ENCODE assay signal across 28 cellular contexts in genomic region chr12:46674818-46675217, GRCh38.
DNase-seq lines count a peak whose midpoint lies in the region; FAIRE-seq and TF ChIP-seq lines count a peak whose summit lies in the region.
"Had no signal": no experiment of that assay in that cellular context is flagged by ENCODE, and none has a peak within 500 bp of the region (broad histone marks: within the 10 kb centered on the region; RNA-seq: fewer than 3 reads in every experiment).

No MANE protein-coding gene starts in this region.

- no peaks in the 10 kb centered on the region for H3K27me3 ChIP-seq in mammary epithelial cell (ENCODE audit: insufficient read depth, low read length)
- H3K27me3 ChIP-seq in osteoblast (ENCODE audit: insufficient read depth, low read length) = no peaks in the 10 kb centered on the region
- H3K27me3 ChIP-seq: left lung, right lobe of liver, tibial nerve had no signal

- BruUV-seq in mammary epithelial cell (replicated peaks; lab: Mats Ljungman, UMichigan) = no TSS peak

- no peak overlapping the region for H3K4me3 ChIP-seq in mammary epithelial cell (replicated peaks in 1 of 3; ENCODE audit: insufficient read depth in 1 of 3, low read depth in 2 of 3, low read length in 3 of 3)
- H3K4me3 ChIP-seq in osteoblast (ENCODE audit: insufficient read depth, low read length) = no peak overlapping the region
- H3K4me3 ChIP-seq in lower leg skin (ENCODE audit: low read depth, poor library complexity, severe bottlenecking) = no peak overlapping the region
- H3K4me3 ChIP-seq: left lung, right lobe of liver, tibial nerve had no signal

- WGBS in mammary epithelial cell (ENCODE audit: low coverage, missing lambda C conversion rate) = 10% methylated on average over 4 of the region's 4 CpGs
- WGBS in lower leg skin, 2 donors = 45 to 61% methylated on average over 4 of the region's 4 CpGs

- DNase-seq in NOMO-1 treated with DMSO at 0.1 percent for 48 hours (lab: John Stamatoyannopoulos, UW; ENCODE audit: unreplicated experiment) (peak; percentile 0), NOMO-1 treated with dmso at 0.1 percent for 144 hours (lab: John Stamatoyannopoulos, UW; ENCODE audit: unreplicated experiment) (no peak), NCI-H226 (peak; percentile 7), mammary epithelial cell (peak; percentile 92), osteoblast (ENCODE audit: insufficient read length, low spot score, missing footprints) (no peak), urothelium cell line (ENCODE audit: low spot score) (no peak), GM19238 (ENCODE audit: insufficient read length, low spot score) (no peak), lower leg skin (ENCODE audit: low spot score in 2 of 2) (no peak)
- DNase-seq: activated CD4-positive, alpha-beta T cell treated with anti-CD3 and anti-CD28 coated beads, Interleukin-2, amount 10 ng/mL, durations not matched to agents 7 days and 5 days; activated CD8-positive, alpha-beta memory T cell treated with anti-CD3 and anti-CD28 coated beads, Interleukin-2, amount 50 U/mL, for 48 hours; activated effector memory CD4-positive, alpha-beta T cell treated with anti-CD3 and anti-CD28 coated beads, Interleukin-2, amount 50 U/mL, for 16 hours; AML-193; CD4-positive, alpha-beta memory T cell; DMS153; foreskin fibroblast; GDM1; HFFc6; left lung; midbrain; NCI-H1694; NCI-H2171; NCI-H524; right lobe of liver; RPMI8226; WERI-Rb-1 had no signal

- H3K9ac ChIP-seq in mammary epithelial cell (ENCODE audit: insufficient read depth, low read length) = peak overlapping the region; percentile 71
- H3K9ac ChIP-seq: KMS-11 had no signal

- peak overlapping the region; percentile 86 for H2AFZ ChIP-seq in mammary epithelial cell (ENCODE audit: low read depth, low read length)
- H2AFZ ChIP-seq in osteoblast (ENCODE audit: low read length) = peak overlapping the region; percentile 72

- TF ChIP-seq CTCF in mammary epithelial cell (conservative IDR thresholded peaks at IDR 0.05 in 1 of 2, IDR thresholded peaks at IDR 0.05 in 1 of 2; ENCODE audit: extremely low read depth in 1 of 2, insufficient read depth in 1 of 2, low read depth in 1 of 2, low read length in 2 of 2) (no peak), osteoblast (IDR thresholded peaks at IDR 0.05; ENCODE audit: extremely low read depth, low read depth, low read length) (no peak), lower leg skin (IDR thresholded peaks at IDR 0.05) (no peak)

- no peaks in the 10 kb centered on the region for H3K36me3 ChIP-seq in mammary epithelial cell (ENCODE audit: insufficient read depth, low read length)
- no peaks in the 10 kb centered on the region for H3K36me3 ChIP-seq in osteoblast (ENCODE audit: insufficient read depth, low read length)
- H3K36me3 ChIP-seq: left lung, right lobe of liver, tibial nerve, WERI-Rb-1 had no signal

- intact Hi-C loops in mammary epithelial cell (cut with micrococcal nuclease) = loop anchor here (1.0 to 10.0 kb wide), 12 partner anchors 118 to 683 kb away; partner anchors contain the start of genes SCAF11 and SLC38A2
- intact Hi-C loops in lower leg skin (cut with DNase I; ENCODE audit: low total_unique reads) = no loop called here

- H3K79me2 ChIP-seq in mammary epithelial cell (ENCODE audit: insufficient read depth, low read length) (no peaks in the 10 kb centered on the region), osteoblast (ENCODE audit: insufficient read depth, low read length) (no peaks in the 10 kb centered on the region)

- no peak for FAIRE-seq in urothelium cell line (lab: Jason Lieb, UNC)

- CTCF ChIA-PET in mammary epithelial cell (lab: Charles Lee; ENCODE audit: low non-redundant PET) = interaction anchor here (0.6 kb wide), 4 partner anchors 182 to 962 kb away, joined by 3 to 5 read pairs (median 4); no protein-coding TSS in a partner anchor

- H3K27ac ChIP-seq in mammary epithelial cell (ENCODE audit: insufficient read depth, low read depth, low read length) = peak overlapping the region; percentile 94
- peak overlapping the region; percentile 35 for H3K27ac ChIP-seq in osteoblast (ENCODE audit: low read depth, low read length)
- H3K27ac ChIP-seq: 22Rv1, KMS-11, left lung, right lobe of liver, tibial nerve, WERI-Rb-1 had no signal

- H3K4me1 ChIP-seq in mammary epithelial cell (ENCODE audit: insufficient read depth, low read length) (peaks cover 55% of the 10 kb centered on the region), osteoblast (ENCODE audit: insufficient read depth, low read length) (peaks cover 16% of the 10 kb centered on the region)
- H3K4me1 ChIP-seq: left lung, right lobe of liver had no signal

- H3K4me2 ChIP-seq in mammary epithelial cell (ENCODE audit: insufficient read depth, low read depth, low read length) (peak overlapping the region; percentile 40), osteoblast (ENCODE audit: insufficient read depth, low read length) (no peak overlapping the region)
- H3K4me2 ChIP-seq: KMS-11 had no signal

- TF ChIP-seq POLR2A in lower leg skin (IDR thresholded peaks at IDR 0.05) = no peak

- H3K9me3 ChIP-seq in mammary epithelial cell (replicated peaks; ENCODE audit: insufficient read depth, low read length) = no peaks in the 10 kb centered on the region
- no peaks in the 10 kb centered on the region for H3K9me3 ChIP-seq in osteoblast (ENCODE audit: low read depth, low read length)
- H3K9me3 ChIP-seq: left lung, right lobe of liver, tibial nerve had no signal

- H4K20me1 ChIP-seq in mammary epithelial cell (ENCODE audit: insufficient read depth, low read length) (no peaks in the 10 kb centered on the region), osteoblast (ENCODE audit: insufficient read depth, low read length) (no peaks in the 10 kb centered on the region)

- dilution Hi-C loops in mammary epithelial cell (cut with HindIII; ENCODE audit: low sequenced_read_pairs) = loop anchor here (5.0 kb wide), 1 partner anchor 308 kb away; no protein-coding TSS in a partner anchor

- in situ Hi-C loops in mammary epithelial cell (cut with MboI; ENCODE audit: low sequenced_read_pairs in 2 of 2) = loop anchor here (5.0 to 25.0 kb wide), 3 partner anchors 233 to 337 kb away; no protein-coding TSS in a partner anchor

Comparison
In these comparisons a context has a peak if more than half of its experiments do, and no peak if none do; other contexts are left out.
1. DNase-seq: peak in NOMO-1 treated with DMSO at 0.1 percent for 48 hours (single experiment), NCI-H226 (single experiment) and mammary epithelial cell (single experiment); none in NOMO-1 treated with dmso at 0.1 percent for 144 hours (single experiment), osteoblast (single experiment), urothelium cell line (single experiment), GM19238 (single experiment) and lower leg skin (0 of 2).